9 cellular contexts compared by ENCODE assay signal in the genomic region with DNA sequence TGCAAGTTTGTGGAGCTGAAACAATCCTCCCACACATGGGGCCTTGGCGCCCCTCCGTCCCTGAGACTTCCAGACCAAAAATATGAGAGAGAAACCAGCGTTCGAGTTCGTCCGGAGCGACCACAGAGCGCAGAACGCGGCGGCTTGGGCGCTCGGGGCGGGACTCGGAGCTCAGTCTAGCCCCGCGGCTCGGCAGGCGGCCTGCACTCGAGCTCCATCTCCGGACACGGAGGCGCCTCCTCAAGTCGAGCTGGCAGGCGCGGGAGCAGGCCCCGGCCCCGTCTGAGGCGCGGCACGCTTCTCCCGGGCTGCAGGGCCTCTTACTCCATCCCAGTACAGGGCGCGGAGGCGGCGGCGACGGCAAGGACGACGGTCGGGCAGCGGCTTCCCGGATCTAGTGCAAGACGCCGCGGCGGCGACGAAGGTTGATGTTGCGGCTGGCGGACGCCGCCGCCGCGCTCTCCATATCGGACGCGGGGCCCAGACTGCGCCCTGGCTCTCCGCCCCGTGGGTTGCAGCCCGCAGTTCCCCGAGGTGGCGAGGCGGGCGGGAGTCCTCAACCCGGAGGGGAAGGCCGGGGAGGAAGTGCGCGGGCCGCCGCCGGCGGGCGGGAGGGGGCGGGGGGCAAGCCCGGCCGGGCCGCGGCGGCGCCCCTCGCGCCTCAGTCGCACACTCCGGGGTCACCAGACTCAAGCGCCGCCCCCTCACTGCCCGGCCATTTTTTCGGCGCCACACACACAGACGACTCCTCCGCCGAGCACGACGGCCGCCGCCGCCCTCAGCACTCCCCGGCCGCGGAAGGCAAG. TPM values are rescaled to one million over a fixed set of nuclear protein-coding genes. Genes with fewer than 3 reads are reported as not detected.
A peak's percentile ranks its signal among the peaks of the same experiment; 100 is the strongest.
DNase-seq lines count a peak whose midpoint lies in the region; ATAC-seq, FAIRE-seq and TF ChIP-seq lines count a peak whose summit lies in the region.
"Had no signal": no experiment of that assay in that cellular context is flagged by ENCODE, and none has a peak within 500 bp of the region (broad histone marks: within the 10 kb centered on the region; RNA-seq: fewer than 3 reads in every experiment).

No MANE protein-coding gene starts in this region.

- H3K4me2 ChIP-seq in endothelial cell of umbilical vein (ENCODE audit: insufficient read depth, low read length) = peak overlapping the region; percentile 88

- CTCF ChIA-PET in endothelial cell of umbilical vein (lab: Charles Lee) = interaction anchor here (0.9 to 3.6 kb wide), 5 partner anchors 14 to 557 kb away, joined by 3 to 36 read pairs (median 9); partner anchors contain the start of genes PCCB and STAG1

- peak; percentile 42 for ATAC-seq in GM18511 (IDR thresholded peaks at IDR 0.05; ENCODE audit: unreplicated experiment)
- peak; percentile 23 for ATAC-seq in HG03039 (IDR thresholded peaks at IDR 0.05; ENCODE audit: unreplicated experiment)

- intact Hi-C loops in endothelial cell of umbilical vein (cut with micrococcal nuclease) = loop anchor here (1.0 to 10.0 kb wide), 8 partner anchors 53 to 819 kb away; partner anchors contain the start of genes PCCB and STAG1

- no peaks in the 10 kb centered on the region for H3K36me3 ChIP-seq in endothelial cell of umbilical vein (ENCODE audit: control insufficient read depth in 2 of 2, extremely low read depth in 1 of 2, insufficient read depth in 2 of 2, low read length in 2 of 2)

- no peaks in the 10 kb centered on the region for H3K27me3 ChIP-seq in endothelial cell of umbilical vein (ENCODE audit: control insufficient read depth in 2 of 2, insufficient read depth in 2 of 2, low read length in 2 of 2)

- DNase-seq in AG10803 (ENCODE audit: low read depth) (peak; percentile 72), NCI-H2227 (lab: John Stamatoyannopoulos, UW; ENCODE audit: unreplicated experiment) (peak; percentile 80), endothelial cell of umbilical vein (ENCODE audit: low read depth, low spot score) (peak; percentile 63), middle frontal gyrus (ENCODE audit: extremely low spot score, low spot score) (peak; percentile 36)
- DNase-seq in activated CD8-positive, alpha-beta memory T cell treated with anti-CD3 and anti-CD28 coated beads for 4 hours (ENCODE audit: low read depth in 2 of 2) = peak; percentile 47 to 53
- DNase-seq in stimulated activated CD8-positive, alpha-beta memory T cell treated with anti-CD3 and anti-CD28 coated beads, Interleukin-4, amount 100 ng/mL, for 1 hour (ENCODE audit: low read depth in 2 of 2, low spot score in 1 of 2) = peak; percentile 59 to 63

- BruUV-seq in endothelial cell of umbilical vein (replicated peaks; lab: Mats Ljungman, UMichigan) = no TSS peak

- H3K9me1 ChIP-seq in endothelial cell of umbilical vein (replicated peaks; ENCODE audit: control insufficient read depth, extremely low read depth, insufficient read depth, low read length) = no peaks in the 10 kb centered on the region

- TF ChIP-seq CTCF in AG10803 (conservative IDR thresholded peaks at IDR 0.05; ENCODE audit: low read length) (no peak), endothelial cell of umbilical vein (IDR thresholded peaks at IDR 0.05; ENCODE audit: extremely low read depth in 1 of 2, insufficient read depth in 1 of 2, low read depth in 1 of 2, low read length in 2 of 2) (no peak)

- peaks cover 12% of the 10 kb centered on the region for H4K20me1 ChIP-seq in endothelial cell of umbilical vein (replicated peaks; ENCODE audit: control insufficient read depth, extremely low read depth, insufficient read depth, low read length)

- H3K27ac ChIP-seq in endothelial cell of umbilical vein (ENCODE audit: insufficient read depth, low read depth, low read length) = peak overlapping the region; percentile 87

- no peak for FAIRE-seq in endothelial cell of umbilical vein (lab: Jason Lieb, UNC)
- FAIRE-seq: colon had no signal

- H3K4me1 ChIP-seq in endothelial cell of umbilical vein (ENCODE audit: control insufficient read depth, extremely low read depth, insufficient read depth, low read length) = peaks cover 14% of the 10 kb centered on the region

- dilution Hi-C loops in endothelial cell of umbilical vein (cut with MboI; ENCODE audit: extremely low pct_ligation_motif_present, low sequenced_read_pairs) = no loop called here

- no peaks in the 10 kb centered on the region for H3K9me3 ChIP-seq in endothelial cell of umbilical vein (replicated peaks; ENCODE audit: control insufficient read depth, insufficient read depth, low read length)

- peaks cover 52% of the 10 kb centered on the region for H3K79me2 ChIP-seq in endothelial cell of umbilical vein (ENCODE audit: control insufficient read depth, insufficient read depth, low read length)

- peak overlapping the region; percentile 94 for H3K4me3 ChIP-seq in AG10803 (ENCODE audit: low read length)
- H3K4me3 ChIP-seq in endothelial cell of umbilical vein (replicated peaks in 1 of 3; ENCODE audit: insufficient read depth in 1 of 3, low read depth in 1 of 3, low read length in 3 of 3) = peak overlapping the region; percentile 76 to 94 (median 86)

- H2AFZ ChIP-seq in endothelial cell of umbilical vein (ENCODE audit: low read depth, low read length) = peak overlapping the region; percentile 32

- TF ChIP-seq POLR2A in endothelial cell of umbilical vein (IDR thresholded peaks at IDR 0.05; ENCODE audit: low read depth, low read length) = peak; percentile 71

- peak overlapping the region; percentile 92 for H3K9ac ChIP-seq in endothelial cell of umbilical vein (replicated peaks; ENCODE audit: extremely low read depth, insufficient read depth, low read length)

- POLR2A ChIA-PET in endothelial cell of umbilical vein (lab: Charles Lee) = interaction anchor here (0.5 to 1.7 kb wide), 5 partner anchors 17 to 557 kb away, joined by 3 to 11 read pairs (median 3); partner anchors contain the start of gene STAG1

TF ChIP-seq in endothelial cell of umbilical vein, 7 proteins besides CTCF, POLR2A, EP300 and RAD21:
- TF ChIP-seq FOS (IDR thresholded peaks at IDR 0.05; ENCODE audit: borderline replicate concordance, insufficient read depth, low read length) (no peak), POLR2AphosphoS5 (IDR thresholded peaks at IDR 0.05; ENCODE audit: insufficient read depth, low read depth, low read length) (peak; percentile 79)

RNA-seq across cellular contexts. Expression of gene MSL2, which starts 0.7 kb away (rescaled TPM):
- 21.9 and 23.7 TPM in 2 replicates for total RNA-seq in endothelial cell of umbilical vein
- 4.3 and 6.7 TPM in 2 replicates for polyA plus RNA-seq in endothelial cell of umbilical vein
- 4.5 and 5.7 TPM in 2 replicates for polyA plus RNA-seq in endothelial cell of umbilical vein (2011; cell fraction: cytosol; rRNA removed)
- 5.0 and 8.0 TPM in 2 replicates for polyA plus RNA-seq in endothelial cell of umbilical vein (2011; cell fraction: nucleus; rRNA removed)
- polyA plus RNA-seq in endothelial cell of umbilical vein (2012) = 8.4 and 14.1 TPM in 2 replicates
- 14.3 and 17.7 TPM in 2 replicates for polyA minus RNA-seq in endothelial cell of umbilical vein
- 12.2 TPM for polyA minus RNA-seq in endothelial cell of umbilical vein (2011; cell fraction: cytosol; rRNA and poly(A)+ RNA removed)
- 14.3 and 17.6 TPM in 2 replicates for polyA minus RNA-seq in endothelial cell of umbilical vein (2011; cell fraction: nucleus; rRNA and poly(A)+ RNA removed)

RNA-seq across cellular contexts. Expression of gene PCCB, which starts 54.7 kb away (rescaled TPM):
- 28.6 and 35.4 TPM in 2 replicates for total RNA-seq in endothelial cell of umbilical vein
- polyA plus RNA-seq in endothelial cell of umbilical vein = 34.3 and 36.5 TPM in 2 replicates
- polyA plus RNA-seq in endothelial cell of umbilical vein (2011; cell fraction: cytosol; rRNA removed) = 35.9 and 36.3 TPM in 2 replicates
- 31.0 and 33.1 TPM in 2 replicates for polyA plus RNA-seq in endothelial cell of umbilical vein (2011; cell fraction: nucleus; rRNA removed)
- 30.3 and 34.4 TPM in 2 replicates for polyA plus RNA-seq in endothelial cell of umbilical vein (2012)
- 40.9 and 57.3 TPM in 2 replicates for polyA minus RNA-seq in endothelial cell of umbilical vein
- polyA minus RNA-seq in endothelial cell of umbilical vein (2011; cell fraction: cytosol; rRNA and poly(A)+ RNA removed) = 36.8 TPM
- 12.1 and 17.6 TPM in 2 replicates for polyA minus RNA-seq in endothelial cell of umbilical vein (2011; cell fraction: nucleus; rRNA and poly(A)+ RNA removed)

Comparison
In these comparisons a context has a peak if more than half of its experiments do, and no peak if none do; other contexts are left out.
1. Peak in every context shown above with its lines: DNase-seq, ATAC-seq, H3K4me3 ChIP-seq and H3K27ac ChIP-seq.